In genomic region chr3:156787015-156787414, GRCh38 we compare ENCODE assay signal across 20 cellular contexts. TPM values are rescaled to one million over a fixed set of nuclear protein-coding genes. Genes with fewer than 3 reads are reported as not detected.
A peak's percentile ranks its signal among the peaks of the same experiment; 100 is the strongest.
DNase-seq lines count a peak whose midpoint lies in the region; ATAC-seq, FAIRE-seq and TF ChIP-seq lines count a peak whose summit lies in the region.
"Had no signal": no experiment of that assay in that cellular context is flagged by ENCODE, and none has a peak within 500 bp of the region (broad histone marks: within the 10 kb centered on the region; RNA-seq: fewer than 3 reads in every experiment).

No MANE protein-coding gene starts in this region.

- intact Hi-C loops in K562 (cut with micrococcal nuclease) = no loop called here
- intact Hi-C loops in esophagus muscularis mucosa (cut with DNase I) = no loop called here
- intact Hi-C loops in pancreas (cut with DNase I) = no loop called here

- H3K27ac Mint-ChIP-seq in activated T-cell treated with anti-CD3 and anti-CD28 coated beads, Interleukin-2, amount 50 U/mL, for 24 hours = peak overlapping the region; percentile 80
- H3K27ac Mint-ChIP-seq: CD4-positive, alpha-beta T cell had no signal

- no peaks in the 10 kb centered on the region for H4K20me1 ChIP-seq in K562 (replicated peaks; ENCODE audit: control insufficient read depth, insufficient read depth, low read length)

- H3K27me3 ChIP-seq in K562 (ENCODE audit: control insufficient read depth in 2 of 2, insufficient read depth in 2 of 2, low read length in 2 of 2) (no peaks in the 10 kb centered on the region), skeletal muscle satellite cell (ENCODE audit: control insufficient read depth, insufficient read depth, low read length) (no peaks in the 10 kb centered on the region), esophagus muscularis mucosa (no peaks in the 10 kb centered on the region), pancreas (no peaks in the 10 kb centered on the region)
- H3K27me3 ChIP-seq: transverse colon had no signal

- POLR2A ChIA-PET in K562 (lab: Yijun Ruan, JAX) = interaction anchor here (0.9 to 1.4 kb wide), 2 partner anchors 21 to 34 kb away, joined by 3 to 4 read pairs; no protein-coding TSS in a partner anchor

- FAIRE-seq in K562 (lab: Jason Lieb, UNC) = peak; percentile 37
- FAIRE-seq in pancreas (lab: Jason Lieb, UNC) = no peak

- TF ChIP-seq POLR2A in K562 (conservative IDR thresholded peaks at IDR 0.05) = no peak
- TF ChIP-seq POLR2A in esophagus muscularis mucosa (IDR thresholded peaks at IDR 0.05; ENCODE audit: low read depth) = no peak

- no peaks in the 10 kb centered on the region for H3K9me3 Mint-ChIP-seq in activated T-cell treated with anti-CD3 and anti-CD28 coated beads, Interleukin-2, amount 50 U/mL, for 24 hours
- H3K9me3 Mint-ChIP-seq: CD4-positive, alpha-beta T cell; central memory CD8-positive, alpha-beta T cell had no signal

- ATAC-seq in K562 (peak; percentile 60), pancreas (no peak)
- ATAC-seq: esophagus mucosa had no signal

- H3K4me3 Mint-ChIP-seq in activated T-cell treated with anti-CD3 and anti-CD28 coated beads, Interleukin-2, amount 50 U/mL, for 24 hours = no peak overlapping the region
- H3K4me3 Mint-ChIP-seq: CD4-positive, alpha-beta T cell; central memory CD8-positive, alpha-beta T cell had no signal

- peaks cover 8% of the 10 kb centered on the region for H3K36me3 Mint-ChIP-seq in activated T-cell treated with anti-CD3 and anti-CD28 coated beads, Interleukin-2, amount 50 U/mL, for 24 hours (ENCODE audit: low read depth)

- peak overlapping the region; percentile 91 for H2AFZ ChIP-seq in K562 (ENCODE audit: low read depth, low read length)

- no peaks in the 10 kb centered on the region for H3K9me1 ChIP-seq in K562 (ENCODE audit: control insufficient read depth, insufficient read depth, low read length)

- H3K36me3 ChIP-seq in K562 (ENCODE audit: control insufficient read depth, insufficient read depth, low read length) (no peaks in the 10 kb centered on the region), skeletal muscle satellite cell (ENCODE audit: insufficient read depth, low read length) (no peaks in the 10 kb centered on the region), esophagus muscularis mucosa (peaks cover 0 to 8% (median 0%) of the 10 kb centered on the region in 4 donors), pancreas (no peaks in the 10 kb centered on the region)
- H3K36me3 ChIP-seq: transverse colon had no signal

- in situ Hi-C loops in K562 (cut with MboI) = no loop called here

- CTCF ChIA-PET in K562 (lab: Yijun Ruan, JAX; ENCODE audit: low intra/inter-chr PET ratio) = no interaction called here

- H3K9ac ChIP-seq in K562 (ENCODE audit: insufficient read depth in 1 of 2, low read depth in 2 of 2, low read length in 2 of 2) = peak overlapping the region; percentile 27 to 70; a peak in 2 of 4 replicates
- peak overlapping the region; percentile 77 for H3K9ac ChIP-seq in skeletal muscle satellite cell (ENCODE audit: low read depth, low read length)

- H3K4me3 ChIP-seq in K562 (no peak overlapping the region), skeletal muscle satellite cell (ENCODE audit: low read length) (no peak overlapping the region), esophagus muscularis mucosa (no peak overlapping the region), pancreas (no peak overlapping the region)
- H3K4me3 ChIP-seq: transverse colon had no signal

- TF ChIP-seq EP300 in K562 (IDR thresholded peaks at IDR 0.05; ENCODE audit: low read length) = no peak
- no peak for TF ChIP-seq EP300 in esophagus muscularis mucosa (IDR thresholded peaks at IDR 0.05)

- no peak for TF ChIP-seq CTCF in K562 (IDR thresholded peaks at IDR 0.05 in 2 of 3, conservative IDR thresholded peaks at IDR 0.05 in 1 of 3; ENCODE audit: insufficient read depth in 2 of 3, low read depth in 1 of 3, low read length in 3 of 3)
- TF ChIP-seq CTCF in esophagus muscularis mucosa (IDR thresholded peaks at IDR 0.05) = no peak
- TF ChIP-seq CTCF in pancreas (IDR thresholded peaks at IDR 0.05) = no peak

- DNase-seq in activated T-cell treated with anti-CD3 and anti-CD28 coated beads, Interleukin-2, amount 50 U/mL, for 24 hours = no peak
- DNase-seq in activated T-cell treated with anti-CD3 and anti-CD28 coated beads for 4 hours (no peak), NCI-H82 (lab: John Stamatoyannopoulos, UW) (peak; percentile 73), K562 (ENCODE audit: extremely low read depth in 1 of 4, low spot score in 3 of 4) (peak in 2 of 4 experiments; percentile 13 to 50), esophagus muscularis mucosa (ENCODE audit: extremely low spot score) (no peak), pancreas (no peak), kidney tubule cell (ENCODE audit: low spot score) (no peak)
- DNase-seq: activated effector memory CD4-positive, alpha-beta T cell treated with Interleukin-2 at 50 U/mL for 16 hours; amygdala; CD4-positive, alpha-beta T cell; DMS53; Kasumi-1; NCI-H1417 treated with DMSO at 0.1 percent for 48 hours; NCI-H2171; NCI-H748 treated with DMSO at 0.1 percent for 48 hours; T1000; transverse colon had no signal

- H3K79me2 ChIP-seq in K562 (ENCODE audit: control insufficient read depth, insufficient read depth, low read length) = no peaks in the 10 kb centered on the region

- peak overlapping the region; percentile 14; the same call in 1 of the 2 replicates for H3K4me2 ChIP-seq in K562 (ENCODE audit: insufficient read depth, low read length)
- no peak overlapping the region for H3K4me2 ChIP-seq in skeletal muscle satellite cell (ENCODE audit: low read length)

- H3K4me1 Mint-ChIP-seq in activated T-cell treated with anti-CD3 and anti-CD28 coated beads, Interleukin-2, amount 50 U/mL, for 24 hours (ENCODE audit: low read depth) = peaks cover 32% of the 10 kb centered on the region

- H3K27ac ChIP-seq in K562 (ENCODE audit: extremely low read depth, low read depth, low read length) (peak overlapping the region; percentile 59; the same call in 2 of the 3 replicates), esophagus muscularis mucosa (replicated peaks in 1 of 4) (no peak overlapping the region), pancreas (no peak overlapping the region)
- H3K27ac ChIP-seq: transverse colon had no signal

- H3K27me3 Mint-ChIP-seq in activated T-cell treated with anti-CD3 and anti-CD28 coated beads, Interleukin-2, amount 50 U/mL, for 24 hours = no peaks in the 10 kb centered on the region
- H3K27me3 Mint-ChIP-seq: CD4-positive, alpha-beta T cell; central memory CD8-positive, alpha-beta T cell had no signal

- peaks cover 3 to 41% of the 10 kb centered on the region in 2 experiments for H3K4me1 ChIP-seq in K562 (replicated peaks in 1 of 2; ENCODE audit: control insufficient read depth in 2 of 2, insufficient read depth in 2 of 2, low read length in 2 of 2)
- H3K4me1 ChIP-seq in skeletal muscle satellite cell (ENCODE audit: control insufficient read depth, insufficient read depth, low read length) = peaks cover 87% of the 10 kb centered on the region
- H3K4me1 ChIP-seq in esophagus muscularis mucosa = no peaks in the 10 kb centered on the region
- peaks cover 0 to 7% (median 5%) of the 10 kb centered on the region in 3 donors for H3K4me1 ChIP-seq in pancreas
- H3K4me1 ChIP-seq: transverse colon had no signal

- BruUV-seq in K562 (replicated peaks; lab: Mats Ljungman, UMichigan) = no TSS peak

- H3K9me3 ChIP-seq in K562 (replicated peaks; ENCODE audit: control insufficient read depth, insufficient read depth, low read depth, low read length) (no peaks in the 10 kb centered on the region), skeletal muscle satellite cell (replicated peaks; ENCODE audit: low read length) (no peaks in the 10 kb centered on the region), esophagus muscularis mucosa (no peaks in the 10 kb centered on the region), pancreas (no peaks in the 10 kb centered on the region)
- H3K9me3 ChIP-seq: transverse colon had no signal

- TF ChIP-seq RAD21 in K562 (CRISPR knock-in tag; conservative IDR thresholded peaks at IDR 0.05 in 1 of 2, IDR thresholded peaks at IDR 0.05 in 1 of 2) = no peak

TF ChIP-seq in K562, 482 proteins besides CTCF, POLR2A, EP300 and RAD21 (continues in another document):
- TF ChIP-seq, protein P1, sequence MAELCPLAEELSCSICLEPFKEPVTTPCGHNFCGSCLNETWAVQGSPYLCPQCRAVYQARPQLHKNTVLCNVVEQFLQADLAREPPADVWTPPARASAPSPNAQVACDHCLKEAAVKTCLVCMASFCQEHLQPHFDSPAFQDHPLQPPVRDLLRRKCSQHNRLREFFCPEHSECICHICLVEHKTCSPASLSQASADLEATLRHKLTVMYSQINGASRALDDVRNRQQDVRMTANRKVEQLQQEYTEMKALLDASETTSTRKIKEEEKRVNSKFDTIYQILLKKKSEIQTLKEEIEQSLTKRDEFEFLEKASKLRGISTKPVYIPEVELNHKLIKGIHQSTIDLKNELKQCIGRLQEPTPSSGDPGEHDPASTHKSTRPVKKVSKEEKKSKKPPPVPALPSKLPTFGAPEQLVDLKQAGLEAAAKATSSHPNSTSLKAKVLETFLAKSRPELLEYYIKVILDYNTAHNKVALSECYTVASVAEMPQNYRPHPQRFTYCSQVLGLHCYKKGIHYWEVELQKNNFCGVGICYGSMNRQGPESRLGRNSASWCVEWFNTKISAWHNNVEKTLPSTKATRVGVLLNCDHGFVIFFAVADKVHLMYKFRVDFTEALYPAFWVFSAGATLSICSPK (IDR thresholded peaks at IDR 0.05; ENCODE audit: borderline replicate concordance) = no peak
- no peak for TF ChIP-seq ZNF140 (CRISPR knock-in tag; IDR thresholded peaks at IDR 0.05)

RNA-seq across cellular contexts. Expression of gene LEKR1, which starts 39.1 kb away (rescaled TPM):
- total RNA-seq in K562 (2011; cell fraction: chromatin; rRNA removed; ENCODE audit: low replicate concordance) = 2.5 and 5.3 TPM in 2 replicates
- 1.5 and 3.0 TPM in 2 replicates for total RNA-seq in K562 (2011; cell fraction: nucleolus; rRNA removed)
- 2.2 and 5.3 TPM in 2 replicates for total RNA-seq in K562 (2011; cell fraction: nucleoplasm; rRNA removed)
- total RNA-seq in K562 (2014; rRNA removed) (0.33 and 0.91 TPM in 2 replicates), K562 (2014; rRNA removed; fragmentation: Illumina TruSeq; extraction: Trizol) (1.8 TPM in 2 replicates), K562 (2015; rRNA removed; fragmentation: Illumina TruSeq; extraction: Trizol) (0.87 and 1.1 TPM in 2 replicates), K562 (2021) (0.98 and 1.4 TPM in 2 replicates), esophagus muscularis mucosa (1 to 10 TPM in 1 of 4 donors, under 1 TPM in 2, not detected in 1; 0.11 to 1.2 (median 0.33) TPM), pancreas (1 to 10 TPM in 5 of 6 donors, under 1 TPM in 1; 0.88 to 2.8 (median 2.2) TPM)
- polyA plus RNA-seq in K562 (2011; rRNA removed) (1.1 and 1.2 TPM in 2 replicates), K562 (2014; fragmentation: Illumina TruSeq; extraction: Trizol) (0.55 and 0.77 TPM in 2 replicates), K562 (2014; fragmentation: Nextera tagmentation; extraction: Ambion mirVana) (1 to 10 TPM; 1.3 to 1.8 TPM), K562 (2014; rRNA removed) (0.76 and 0.89 TPM in 2 replicates), pancreas (1 to 10 TPM; 1.1 to 1.2 TPM)
- polyA plus RNA-seq in K562 (2011; cell fraction: cytosol; rRNA removed) = 0.22 and 0.31 TPM in 2 replicates
- 1.2 TPM in 2 replicates for polyA plus RNA-seq in K562 (2011; cell fraction: nucleus; rRNA removed)
- polyA plus RNA-seq in K562 (2012) = 1.3 and 2.3 TPM in 2 replicates
- polyA minus RNA-seq in K562 (2011; rRNA and poly(A)+ RNA removed) = 3.7 and 5.4 TPM in 2 replicates
- not detected in 2 replicates for polyA minus RNA-seq in K562 (2011; cell fraction: cytosol; rRNA and poly(A)+ RNA removed)
- 6.1 and 8.0 TPM in 2 replicates for polyA minus RNA-seq in K562 (2011; cell fraction: nucleus; rRNA and poly(A)+ RNA removed)
- 0.44 TPM in 1 of 2 replicates, not detected in the other for total RNA-seq in skeletal muscle satellite cell (2012; rRNA removed)
